Comparison of ENCODE assay signal across 1 cellular context in the genomic region with DNA sequence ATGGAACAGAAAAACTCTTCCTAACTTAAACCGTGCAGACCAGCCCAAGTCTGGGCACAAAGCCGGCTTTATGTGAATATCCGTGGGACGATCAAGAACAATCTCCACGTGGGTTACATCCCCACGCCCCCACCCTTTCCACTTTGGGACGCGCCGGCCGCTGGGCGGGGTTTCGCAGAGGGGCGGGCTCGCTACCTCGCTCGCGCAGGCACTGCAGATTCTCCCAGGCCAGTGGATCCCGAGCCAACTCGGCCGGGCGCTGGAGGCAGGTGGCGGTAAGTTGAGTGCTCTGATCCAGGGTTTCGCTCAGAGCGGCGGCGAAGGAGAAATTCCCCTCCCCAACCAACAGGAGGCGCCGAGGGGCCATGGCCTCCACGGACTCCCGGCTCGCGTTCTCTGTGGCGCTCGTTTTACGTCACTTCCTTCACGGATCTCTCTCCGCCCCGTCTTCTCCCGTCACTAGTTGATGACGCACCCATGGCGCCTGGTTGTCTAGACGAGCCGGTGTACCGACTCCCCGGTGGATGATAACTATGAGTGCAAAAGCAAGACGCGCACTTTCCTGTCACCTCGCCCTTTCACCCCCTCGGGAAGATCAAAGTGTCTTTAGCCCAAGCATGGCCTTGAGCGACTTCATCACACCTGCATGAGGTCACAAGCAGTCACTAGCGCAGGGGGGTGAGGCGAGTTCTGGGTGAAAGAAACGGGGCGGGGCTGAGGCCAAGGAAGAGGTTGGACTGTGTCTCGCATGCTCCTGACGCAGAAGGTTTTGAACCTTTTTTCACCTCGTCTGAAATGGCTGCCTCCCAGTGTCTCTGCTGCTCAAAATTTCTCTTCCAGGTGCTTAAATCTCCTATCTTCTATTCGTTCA.
TF ChIP-seq lines count a peak whose summit lies in the region.

A gene with protein sequence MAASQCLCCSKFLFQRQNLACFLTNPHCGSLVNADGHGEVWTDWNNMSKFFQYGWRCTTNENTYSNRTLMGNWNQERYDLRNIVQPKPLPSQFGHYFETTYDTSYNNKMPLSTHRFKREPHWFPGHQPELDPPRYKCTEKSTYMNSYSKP (plus strand): TSS at position 776 of the 871 bp plus-strand sequence. CDS start 20 bp downstream, at position 796.
A gene with protein sequence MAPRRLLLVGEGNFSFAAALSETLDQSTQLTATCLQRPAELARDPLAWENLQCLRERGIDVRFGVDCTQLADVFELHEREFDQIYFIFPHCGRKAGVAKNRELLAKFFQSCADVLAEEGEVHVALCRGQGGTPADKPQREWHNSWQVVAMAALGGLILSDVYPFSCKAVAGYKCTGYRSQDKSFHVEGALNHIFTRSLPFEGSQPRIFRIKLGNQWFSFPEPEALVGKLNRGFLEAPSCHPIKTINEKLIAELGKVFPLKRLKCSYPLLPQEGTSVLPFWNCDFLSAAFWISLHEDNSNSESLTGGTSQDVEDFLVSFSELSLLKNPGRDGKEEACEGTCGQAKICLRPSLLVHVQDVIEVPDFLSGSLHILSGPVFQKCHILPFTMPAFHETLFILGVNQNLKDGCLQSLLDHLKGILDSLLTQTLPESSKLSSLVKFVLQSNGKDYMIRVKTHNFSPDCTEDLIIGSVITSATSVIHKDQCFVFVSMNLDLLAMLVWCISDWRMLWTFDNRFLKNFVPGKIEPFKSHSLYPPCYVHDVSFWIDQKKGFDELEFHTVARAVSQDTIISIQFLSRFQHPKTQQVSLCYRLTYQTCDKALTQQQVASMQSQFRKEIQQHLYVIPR (minus strand): TSS at position 400 of the 871 bp plus-strand sequence. CDS start 33 bp downstream, at position 367.

TF ChIP-seq in HepG2, 621 proteins besides CTCF, POLR2A, EP300 and RAD21 (continued from another document and continues in another):
- TF ChIP-seq, protein P1, sequence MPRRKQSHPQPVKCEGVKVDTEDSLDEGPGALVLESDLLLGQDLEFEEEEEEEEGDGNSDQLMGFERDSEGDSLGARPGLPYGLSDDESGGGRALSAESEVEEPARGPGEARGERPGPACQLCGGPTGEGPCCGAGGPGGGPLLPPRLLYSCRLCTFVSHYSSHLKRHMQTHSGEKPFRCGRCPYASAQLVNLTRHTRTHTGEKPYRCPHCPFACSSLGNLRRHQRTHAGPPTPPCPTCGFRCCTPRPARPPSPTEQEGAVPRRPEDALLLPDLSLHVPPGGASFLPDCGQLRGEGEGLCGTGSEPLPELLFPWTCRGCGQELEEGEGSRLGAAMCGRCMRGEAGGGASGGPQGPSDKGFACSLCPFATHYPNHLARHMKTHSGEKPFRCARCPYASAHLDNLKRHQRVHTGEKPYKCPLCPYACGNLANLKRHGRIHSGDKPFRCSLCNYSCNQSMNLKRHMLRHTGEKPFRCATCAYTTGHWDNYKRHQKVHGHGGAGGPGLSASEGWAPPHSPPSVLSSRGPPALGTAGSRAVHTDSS (CRISPR knock-in tag; conservative IDR thresholded peaks at IDR 0.05), result no peak
- TF ChIP-seq IRF2 (CRISPR knock-in tag; IDR thresholded peaks at IDR 0.05) (peak; percentile 92), GFI1 (CRISPR knock-in tag; IDR thresholded peaks at IDR 0.05; ENCODE audit: borderline replicate concordance) (no peak; the same call in none of the 2 replicates), MATR3 (CRISPR knock-in tag; IDR thresholded peaks at IDR 0.05) (no peak), ZNF251 (CRISPR knock-in tag; IDR thresholded peaks at IDR 0.05) (no peak), SATB2 (CRISPR knock-in tag; IDR thresholded peaks at IDR 0.05) (no peak), ZNF749 (CRISPR knock-in tag; IDR thresholded peaks at IDR 0.05; ENCODE audit: borderline replicate concordance) (peak; percentile 74; the same call in 1 of the 2 replicates), ZBTB7A (CRISPR knock-in tag; IDR thresholded peaks at IDR 0.05) (no peak), CREB1 (IDR thresholded peaks at IDR 0.05) (peak; percentile 99), CREB1 (CRISPR knock-in tag; IDR thresholded peaks at IDR 0.05) (peak; percentile 100), ZSCAN31 (CRISPR knock-in tag; IDR thresholded peaks at IDR 0.05; ENCODE audit: low read depth) (peak; percentile 95), ZIK1 (CRISPR knock-in tag; IDR thresholded peaks at IDR 0.05; ENCODE audit: borderline replicate concordance, low read depth) (0 out of 2 replicates have a peak, but pooled peaks have one; percentile 78), SPEN (CRISPR knock-in tag; IDR thresholded peaks at IDR 0.05; ENCODE audit: low read depth) (peak; percentile 73), ZNF652 (CRISPR knock-in tag; IDR thresholded peaks at IDR 0.05; ENCODE audit: borderline replicate concordance, low read depth) (peak; percentile 21; the same call in 1 of the 2 replicates), RCOR2 (CRISPR knock-in tag; IDR thresholded peaks at IDR 0.05) (peak; percentile 27; the same call in 1 of the 2 replicates), ZNF253 (CRISPR knock-in tag; IDR thresholded peaks at IDR 0.05; ENCODE audit: borderline replicate concordance) (no peak), CCDC6 (CRISPR knock-in tag; IDR thresholded peaks at IDR 0.05) (peak; percentile 72), ARNT (IDR thresholded peaks at IDR 0.05) (no peak), ZNF326 (CRISPR knock-in tag; IDR thresholded peaks at IDR 0.05; ENCODE audit: borderline replicate concordance) (no peak), HNRNPH1 (optimal IDR thresholded peaks at IDR 0.05; ENCODE audit: low read depth, low read length) (no peak), ZNF335 (CRISPR knock-in tag; IDR thresholded peaks at IDR 0.05) (peak; percentile 43; the same call in 1 of the 2 replicates), ZNF782 (CRISPR knock-in tag; IDR thresholded peaks at IDR 0.05; ENCODE audit: borderline replicate concordance) (peak; percentile 74; the same call in 1 of the 2 replicates)
- TF ChIP-seq, protein P2, sequence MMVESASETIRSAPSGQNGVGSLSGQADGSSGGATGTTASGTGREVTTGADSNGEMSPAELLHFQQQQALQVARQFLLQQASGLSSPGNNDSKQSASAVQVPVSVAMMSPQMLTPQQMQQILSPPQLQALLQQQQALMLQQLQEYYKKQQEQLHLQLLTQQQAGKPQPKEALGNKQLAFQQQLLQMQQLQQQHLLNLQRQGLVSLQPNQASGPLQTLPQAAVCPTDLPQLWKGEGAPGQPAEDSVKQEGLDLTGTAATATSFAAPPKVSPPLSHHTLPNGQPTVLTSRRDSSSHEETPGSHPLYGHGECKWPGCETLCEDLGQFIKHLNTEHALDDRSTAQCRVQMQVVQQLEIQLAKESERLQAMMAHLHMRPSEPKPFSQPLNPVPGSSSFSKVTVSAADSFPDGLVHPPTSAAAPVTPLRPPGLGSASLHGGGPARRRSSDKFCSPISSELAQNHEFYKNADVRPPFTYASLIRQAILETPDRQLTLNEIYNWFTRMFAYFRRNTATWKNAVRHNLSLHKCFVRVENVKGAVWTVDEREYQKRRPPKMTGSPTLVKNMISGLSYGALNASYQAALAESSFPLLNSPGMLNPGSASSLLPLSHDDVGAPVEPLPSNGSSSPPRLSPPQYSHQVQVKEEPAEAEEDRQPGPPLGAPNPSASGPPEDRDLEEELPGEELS (CRISPR knock-in tag; IDR thresholded peaks at IDR 0.05), result peak; percentile 81
- TF ChIP-seq, protein P3, sequence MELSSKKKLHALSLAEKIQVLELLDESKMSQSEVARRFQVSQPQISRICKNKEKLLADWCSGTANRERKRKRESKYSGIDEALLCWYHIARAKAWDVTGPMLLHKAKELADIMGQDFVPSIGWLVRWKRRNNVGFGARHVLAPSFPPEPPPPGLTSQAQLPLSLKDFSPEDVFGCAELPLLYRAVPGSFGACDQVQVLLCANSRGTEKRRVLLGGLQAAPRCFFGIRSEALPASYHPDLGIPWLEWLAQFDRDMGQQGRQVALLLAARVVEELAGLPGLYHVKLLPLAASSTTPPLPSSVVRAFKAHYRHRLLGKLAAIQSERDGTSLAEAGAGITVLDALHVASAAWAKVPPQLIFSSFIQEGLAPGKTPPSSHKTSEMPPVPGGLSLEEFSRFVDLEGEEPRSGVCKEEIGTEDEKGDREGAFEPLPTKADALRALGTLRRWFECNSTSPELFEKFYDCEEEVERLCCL (CRISPR knock-in tag; IDR thresholded peaks at IDR 0.05; ENCODE audit: borderline replicate concordance), result no peak; the same call in 1 of the 2 replicates
- TF ChIP-seq, protein P4, sequence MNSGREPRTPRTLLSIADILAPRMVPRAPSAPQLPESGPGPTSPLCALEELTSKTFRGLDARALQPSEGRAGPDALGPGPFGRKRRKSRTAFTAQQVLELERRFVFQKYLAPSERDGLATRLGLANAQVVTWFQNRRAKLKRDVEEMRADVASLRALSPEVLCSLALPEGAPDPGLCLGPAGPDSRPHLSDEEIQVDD (CRISPR knock-in tag; IDR thresholded peaks at IDR 0.05; ENCODE audit: borderline replicate concordance), result no peak
- TF ChIP-seq, protein P5, sequence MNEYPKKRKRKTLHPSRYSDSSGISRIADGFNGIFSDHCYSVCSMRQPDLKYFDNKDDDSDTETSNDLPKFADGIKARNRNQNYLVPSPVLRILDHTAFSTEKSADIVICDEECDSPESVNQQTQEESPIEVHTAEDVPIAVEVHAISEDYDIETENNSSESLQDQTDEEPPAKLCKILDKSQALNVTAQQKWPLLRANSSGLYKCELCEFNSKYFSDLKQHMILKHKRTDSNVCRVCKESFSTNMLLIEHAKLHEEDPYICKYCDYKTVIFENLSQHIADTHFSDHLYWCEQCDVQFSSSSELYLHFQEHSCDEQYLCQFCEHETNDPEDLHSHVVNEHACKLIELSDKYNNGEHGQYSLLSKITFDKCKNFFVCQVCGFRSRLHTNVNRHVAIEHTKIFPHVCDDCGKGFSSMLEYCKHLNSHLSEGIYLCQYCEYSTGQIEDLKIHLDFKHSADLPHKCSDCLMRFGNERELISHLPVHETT (CRISPR knock-in tag; conservative IDR thresholded peaks at IDR 0.05), result peak; percentile 94
- TF ChIP-seq, protein P6, sequence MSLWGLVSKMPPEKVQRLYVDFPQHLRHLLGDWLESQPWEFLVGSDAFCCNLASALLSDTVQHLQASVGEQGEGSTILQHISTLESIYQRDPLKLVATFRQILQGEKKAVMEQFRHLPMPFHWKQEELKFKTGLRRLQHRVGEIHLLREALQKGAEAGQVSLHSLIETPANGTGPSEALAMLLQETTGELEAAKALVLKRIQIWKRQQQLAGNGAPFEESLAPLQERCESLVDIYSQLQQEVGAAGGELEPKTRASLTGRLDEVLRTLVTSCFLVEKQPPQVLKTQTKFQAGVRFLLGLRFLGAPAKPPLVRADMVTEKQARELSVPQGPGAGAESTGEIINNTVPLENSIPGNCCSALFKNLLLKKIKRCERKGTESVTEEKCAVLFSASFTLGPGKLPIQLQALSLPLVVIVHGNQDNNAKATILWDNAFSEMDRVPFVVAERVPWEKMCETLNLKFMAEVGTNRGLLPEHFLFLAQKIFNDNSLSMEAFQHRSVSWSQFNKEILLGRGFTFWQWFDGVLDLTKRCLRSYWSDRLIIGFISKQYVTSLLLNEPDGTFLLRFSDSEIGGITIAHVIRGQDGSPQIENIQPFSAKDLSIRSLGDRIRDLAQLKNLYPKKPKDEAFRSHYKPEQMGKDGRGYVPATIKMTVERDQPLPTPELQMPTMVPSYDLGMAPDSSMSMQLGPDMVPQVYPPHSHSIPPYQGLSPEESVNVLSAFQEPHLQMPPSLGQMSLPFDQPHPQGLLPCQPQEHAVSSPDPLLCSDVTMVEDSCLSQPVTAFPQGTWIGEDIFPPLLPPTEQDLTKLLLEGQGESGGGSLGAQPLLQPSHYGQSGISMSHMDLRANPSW (CRISPR knock-in tag; IDR thresholded peaks at IDR 0.05; ENCODE audit: borderline replicate concordance), result peak; percentile 51; the same call in 1 of the 2 replicates
- TF ChIP-seq, protein P7, sequence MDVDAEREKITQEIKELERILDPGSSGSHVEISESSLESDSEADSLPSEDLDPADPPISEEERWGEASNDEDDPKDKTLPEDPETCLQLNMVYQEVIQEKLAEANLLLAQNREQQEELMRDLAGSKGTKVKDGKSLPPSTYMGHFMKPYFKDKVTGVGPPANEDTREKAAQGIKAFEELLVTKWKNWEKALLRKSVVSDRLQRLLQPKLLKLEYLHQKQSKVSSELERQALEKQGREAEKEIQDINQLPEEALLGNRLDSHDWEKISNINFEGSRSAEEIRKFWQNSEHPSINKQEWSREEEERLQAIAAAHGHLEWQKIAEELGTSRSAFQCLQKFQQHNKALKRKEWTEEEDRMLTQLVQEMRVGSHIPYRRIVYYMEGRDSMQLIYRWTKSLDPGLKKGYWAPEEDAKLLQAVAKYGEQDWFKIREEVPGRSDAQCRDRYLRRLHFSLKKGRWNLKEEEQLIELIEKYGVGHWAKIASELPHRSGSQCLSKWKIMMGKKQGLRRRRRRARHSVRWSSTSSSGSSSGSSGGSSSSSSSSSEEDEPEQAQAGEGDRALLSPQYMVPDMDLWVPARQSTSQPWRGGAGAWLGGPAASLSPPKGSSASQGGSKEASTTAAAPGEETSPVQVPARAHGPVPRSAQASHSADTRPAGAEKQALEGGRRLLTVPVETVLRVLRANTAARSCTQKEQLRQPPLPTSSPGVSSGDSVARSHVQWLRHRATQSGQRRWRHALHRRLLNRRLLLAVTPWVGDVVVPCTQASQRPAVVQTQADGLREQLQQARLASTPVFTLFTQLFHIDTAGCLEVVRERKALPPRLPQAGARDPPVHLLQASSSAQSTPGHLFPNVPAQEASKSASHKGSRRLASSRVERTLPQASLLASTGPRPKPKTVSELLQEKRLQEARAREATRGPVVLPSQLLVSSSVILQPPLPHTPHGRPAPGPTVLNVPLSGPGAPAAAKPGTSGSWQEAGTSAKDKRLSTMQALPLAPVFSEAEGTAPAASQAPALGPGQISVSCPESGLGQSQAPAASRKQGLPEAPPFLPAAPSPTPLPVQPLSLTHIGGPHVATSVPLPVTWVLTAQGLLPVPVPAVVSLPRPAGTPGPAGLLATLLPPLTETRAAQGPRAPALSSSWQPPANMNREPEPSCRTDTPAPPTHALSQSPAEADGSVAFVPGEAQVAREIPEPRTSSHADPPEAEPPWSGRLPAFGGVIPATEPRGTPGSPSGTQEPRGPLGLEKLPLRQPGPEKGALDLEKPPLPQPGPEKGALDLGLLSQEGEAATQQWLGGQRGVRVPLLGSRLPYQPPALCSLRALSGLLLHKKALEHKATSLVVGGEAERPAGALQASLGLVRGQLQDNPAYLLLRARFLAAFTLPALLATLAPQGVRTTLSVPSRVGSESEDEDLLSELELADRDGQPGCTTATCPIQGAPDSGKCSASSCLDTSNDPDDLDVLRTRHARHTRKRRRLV (CRISPR knock-in tag; IDR thresholded peaks at IDR 0.05), result peak; percentile 90; the same call in 1 of the 2 replicates
- TF ChIP-seq, protein P8, sequence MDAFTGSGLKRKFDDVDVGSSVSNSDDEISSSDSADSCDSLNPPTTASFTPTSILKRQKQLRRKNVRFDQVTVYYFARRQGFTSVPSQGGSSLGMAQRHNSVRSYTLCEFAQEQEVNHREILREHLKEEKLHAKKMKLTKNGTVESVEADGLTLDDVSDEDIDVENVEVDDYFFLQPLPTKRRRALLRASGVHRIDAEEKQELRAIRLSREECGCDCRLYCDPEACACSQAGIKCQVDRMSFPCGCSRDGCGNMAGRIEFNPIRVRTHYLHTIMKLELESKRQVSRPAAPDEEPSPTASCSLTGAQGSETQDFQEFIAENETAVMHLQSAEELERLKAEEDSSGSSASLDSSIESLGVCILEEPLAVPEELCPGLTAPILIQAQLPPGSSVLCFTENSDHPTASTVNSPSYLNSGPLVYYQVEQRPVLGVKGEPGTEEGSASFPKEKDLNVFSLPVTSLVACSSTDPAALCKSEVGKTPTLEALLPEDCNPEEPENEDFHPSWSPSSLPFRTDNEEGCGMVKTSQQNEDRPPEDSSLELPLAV (CRISPR knock-in tag; conservative IDR thresholded peaks at IDR 0.05; ENCODE audit: low read depth), result no peak
